ENCODE assay signal across 8 cellular contexts in the genomic region with DNA sequence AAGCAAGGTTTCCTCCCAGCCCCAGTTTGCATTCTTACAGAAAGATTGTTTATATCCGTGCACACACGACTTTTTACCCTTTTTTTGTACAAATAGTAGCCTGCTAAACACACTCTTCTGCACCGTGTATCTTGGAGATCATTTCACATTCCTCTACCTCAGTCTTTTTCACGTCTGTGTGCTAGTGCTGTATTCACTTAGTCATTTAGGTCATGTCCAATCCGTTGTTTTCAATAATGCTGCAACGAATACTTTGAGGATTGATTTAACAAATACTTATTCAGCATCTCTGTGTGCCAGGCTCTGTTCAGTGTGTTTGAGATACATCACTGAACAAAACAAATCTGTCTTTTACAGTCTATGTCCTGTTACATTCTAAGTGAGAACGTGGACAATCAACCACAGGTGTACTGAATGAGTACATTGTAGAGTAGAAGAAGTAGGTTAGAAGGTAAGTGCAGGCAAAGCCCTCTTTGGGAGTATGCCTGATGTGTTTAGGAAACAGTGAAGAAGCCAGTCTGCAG. TPM values are rescaled to one million over a fixed set of nuclear protein-coding genes. Genes with fewer than 3 reads are reported as not detected.
DNase-seq lines count a peak whose midpoint lies in the region; ATAC-seq, FAIRE-seq and TF ChIP-seq lines count a peak whose summit lies in the region.

No MANE protein-coding gene starts in this region.

- DNase-seq in bronchial epithelial cell (ENCODE audit: low read depth) (peak; percentile 40), DMS114 treated with DMSO at 0.1 percent for 48 hours (lab: John Stamatoyannopoulos, UW; ENCODE audit: unreplicated experiment) (no peak), DMS53 (lab: John Stamatoyannopoulos, UW) (no peak)

- 0 out of 2 replicates have a peak, but pooled peaks cover 2% of the 10 kb centered on the region for H3K36me3 ChIP-seq in ACC112 (ENCODE audit: insufficient read depth, low read length)
- H3K36me3 ChIP-seq in bronchial epithelial cell (ENCODE audit: control insufficient read depth, insufficient read depth, low read length), result peaks cover 20% of the 10 kb centered on the region
- no peaks in the 10 kb centered on the region for H3K36me3 ChIP-seq in mucosa of stomach (ENCODE audit: control insufficient read depth, insufficient read depth, low read length)

- H3K27me3 Mint-ChIP-seq in IgD-negative memory B cell, result peaks cover 5% of the 10 kb centered on the region

- no peaks in the 10 kb centered on the region for H3K27me3 ChIP-seq in ACC112 (ENCODE audit: insufficient read depth, low read length)
- H3K27me3 ChIP-seq in bronchial epithelial cell (ENCODE audit: control insufficient read depth, insufficient read depth, low read length), result no peaks in the 10 kb centered on the region
- H3K27me3 ChIP-seq in mucosa of stomach (ENCODE audit: control insufficient read depth, insufficient read depth, low read length), result no peaks in the 10 kb centered on the region

- H3K36me3 Mint-ChIP-seq in IgD-negative memory B cell, result peaks cover 3% of the 10 kb centered on the region

- peak overlapping the region; percentile 65 for H2AFZ ChIP-seq in ACC112 (ENCODE audit: low read length, unreplicated experiment)

- H3K27ac ChIP-seq in ACC112 (ENCODE audit: low read depth, low read length), result no peak overlapping the region

- H3K27ac Mint-ChIP-seq in IgD-negative memory B cell, result peak overlapping the region in 1 of 3 donors; percentile 66

- ATAC-seq in HG03354 (IDR thresholded peaks at IDR 0.05; ENCODE audit: poor library complexity, severe bottlenecking, unreplicated experiment) (no peak), HG02623 (IDR thresholded peaks at IDR 0.05; ENCODE audit: unreplicated experiment) (no peak)

- no peaks in the 10 kb centered on the region for H3K9me3 Mint-ChIP-seq in IgD-negative memory B cell

- peaks cover 7% of the 10 kb centered on the region for H3K4me1 ChIP-seq in ACC112 (ENCODE audit: control insufficient read depth, insufficient read depth, low read length, unreplicated experiment)
- peaks cover 9% of the 10 kb centered on the region for H3K4me1 ChIP-seq in mucosa of stomach (ENCODE audit: control insufficient read depth, insufficient read depth, low read length)

- FAIRE-seq in bronchial epithelial cell (lab: Jason Lieb, UNC), result no peak

- no peaks in the 10 kb centered on the region for H3K9me3 ChIP-seq in mucosa of stomach (ENCODE audit: control insufficient read depth, low read length)

- TF ChIP-seq CTCF in bronchial epithelial cell (IDR thresholded peaks at IDR 0.05; ENCODE audit: insufficient read depth, low read length, severe bottlenecking), result no peak

- no peaks in the 10 kb centered on the region for H3K79me2 ChIP-seq in ACC112 (ENCODE audit: control insufficient read depth, insufficient read depth, low read length, unreplicated experiment)

- H3K4me3 ChIP-seq in ACC112 (ENCODE audit: low read depth, low read length) (peak overlapping the region; percentile 91), bronchial epithelial cell (ENCODE audit: low read depth, low read length) (peak overlapping the region; percentile 94), mucosa of stomach (ENCODE audit: low read length) (peak overlapping the region; percentile 53)

- H3K9ac ChIP-seq in mucosa of stomach (ENCODE audit: low read length), result peak overlapping the region; percentile 71

- peaks cover 14 to 21% (median 17%) of the 10 kb centered on the region in 3 donors for H3K4me1 Mint-ChIP-seq in IgD-negative memory B cell

- H3K4me3 Mint-ChIP-seq in IgD-negative memory B cell, result peak overlapping the region; percentile 85 to 100 (median 96)

RNA-seq across cellular contexts. Expression of gene JMJD7, which starts 0.9 kb away (rescaled TPM):
- 15.6 TPM for polyA plus RNA-seq in IgD-negative memory B cell
- 22.9 TPM in 2 replicates for total RNA-seq in bronchial epithelial cell

RNA-seq across cellular contexts. Expression of gene PLA2G4B, which starts 9.8 kb away (rescaled TPM):
- 1.3 TPM for polyA plus RNA-seq in IgD-negative memory B cell
- 8.2 and 42.6 TPM in 2 replicates for total RNA-seq in bronchial epithelial cell

RNA-seq across cellular contexts. Expression of gene MAPKBP1, which starts 54.5 kb away (rescaled TPM):
- polyA plus RNA-seq in IgD-negative memory B cell, result 2.7 TPM
- 12.9 and 17.9 TPM in 2 replicates for total RNA-seq in bronchial epithelial cell
